In genomic region chr20:59891581-59891980, GRCh38 we compare ENCODE assay signal across 22 cellular contexts. TPM values are rescaled to one million over a fixed set of nuclear protein-coding genes. Genes with fewer than 3 reads are reported as not detected.
DNase-seq lines count a peak whose midpoint lies in the region; ATAC-seq, FAIRE-seq and TF ChIP-seq lines count a peak whose summit lies in the region.
"Had no signal": no experiment of that assay in that cellular context is flagged by ENCODE, and none has a peak within 500 bp of the region (broad histone marks: within the 10 kb centered on the region; RNA-seq: fewer than 3 reads in every experiment).

No MANE protein-coding gene starts in this region.

- RAD21 ChIA-PET in GM12878 (lab: Charles Lee; ENCODE audit: unreplicated experiment) = interaction anchor here (1.0 kb wide), 1 partner anchor 11 kb away, joined by 3 read pairs; no protein-coding TSS in a partner anchor

- H3K9me3 Mint-ChIP-seq in naive thymus-derived CD8-positive, alpha-beta T cell = peaks cover 0 to 3% (median 0%) of the 10 kb centered on the region in 9 donors
- H3K9me3 Mint-ChIP-seq in glutamatergic neuron (ENCODE audit: unreplicated experiment) = no peaks in the 10 kb centered on the region

- H3K4me1 ChIP-seq in DOHH2 (ENCODE audit: control insufficient read depth, low read length) (peaks cover 12% of the 10 kb centered on the region), GM12878 (ENCODE audit: control insufficient read depth, insufficient read depth, low read length) (no peaks in the 10 kb centered on the region; the same call in 1 of the 2 replicates)

- WGBS in GM12878 (ENCODE audit: insufficient coverage, insufficient replicate concordance, low lambda C conversion rate, missing lambda C conversion rate) = 0% methylated on average over 1 of the region's 1 CpG

- no TSS peak for BruUV-seq in GM12878 (replicated peaks; lab: Mats Ljungman, UMichigan)

- H3F3A ChIP-seq in DOHH2 (ENCODE audit: control insufficient read depth, insufficient read depth) = peaks cover 5% of the 10 kb centered on the region; the same call in 1 of the 2 replicates

- DNase-seq in KBM-7 (peak; percentile 1), GM12878 (ENCODE audit: low read depth, low spot score) (no peak), glutamatergic neuron (no peak)
- DNase-seq in naive thymus-derived CD8-positive, alpha-beta T cell = no peak
- DNase-seq: C1 segment of cervical spinal cord; CD8-positive, alpha-beta memory T cell; DND-41; GDM1; H7; Kasumi-1; MG63; NCI-H1105; NCI-H2081 treated with DMSO at 0.1 percent for 48 hours; NCI-H510A; NCI-H82; PC-3; RPMI8226; SIG-M5 had no signal

- H3K4me2 ChIP-seq in DOHH2 (ENCODE audit: low read length) (peak overlapping the region; percentile 10; the same call in 1 of the 2 replicates), GM12878 (ENCODE audit: control insufficient read depth, insufficient read depth) (peak overlapping the region; percentile 15; the same call in 1 of the 2 replicates)

- peaks cover 0 to 2% (median 0%) of the 10 kb centered on the region in 5 donors for H3K27me3 Mint-ChIP-seq in naive thymus-derived CD8-positive, alpha-beta T cell
- peaks cover 5% of the 10 kb centered on the region for H3K27me3 Mint-ChIP-seq in glutamatergic neuron (ENCODE audit: unreplicated experiment)
- H3K27me3 Mint-ChIP-seq: CD8-positive, alpha-beta memory T cell had no signal

- H3K4me1 Mint-ChIP-seq in naive thymus-derived CD8-positive, alpha-beta T cell = peaks cover 0 to 2% (median 0%) of the 10 kb centered on the region in 4 donors
- H3K4me1 Mint-ChIP-seq in glutamatergic neuron (ENCODE audit: low read depth, unreplicated experiment) = no peaks in the 10 kb centered on the region
- H3K4me1 Mint-ChIP-seq: CD8-positive, alpha-beta memory T cell had no signal

- H3K9me2 ChIP-seq in DOHH2 (replicated peaks; ENCODE audit: control insufficient read depth, low read length) = no peaks in the 10 kb centered on the region

- H3K79me2 ChIP-seq in DOHH2 (ENCODE audit: control insufficient read depth, low read length) (no peaks in the 10 kb centered on the region), GM12878 (ENCODE audit: control insufficient read depth, insufficient read depth, low read length) (no peaks in the 10 kb centered on the region)

- TF ChIP-seq POLR2A in GM12878 (IDR thresholded peaks at IDR 0.05; ENCODE audit: low read depth, low read length) = no peak

- peaks cover 22% of the 10 kb centered on the region for H3K27me3 ChIP-seq in DOHH2 (ENCODE audit: control insufficient read depth, low read length)
- no peaks in the 10 kb centered on the region for H3K27me3 ChIP-seq in GM12878 (replicated peaks in 1 of 2; ENCODE audit: control insufficient read depth in 2 of 2, insufficient read depth in 2 of 2, low read length in 1 of 2)
- H3K27me3 ChIP-seq: MG63 had no signal

- no peaks in the 10 kb centered on the region for H3K36me3 ChIP-seq in DOHH2 (ENCODE audit: control insufficient read depth, low read length)
- H3K36me3 ChIP-seq in GM12878 (ENCODE audit: control insufficient read depth in 2 of 2, insufficient read depth in 2 of 2, low read length in 1 of 2) = no peaks in the 10 kb centered on the region
- H3K36me3 ChIP-seq: MG63 had no signal

- SMC1A ChIA-PET in GM12878 (lab: Charles Lee; ENCODE audit: uncharacterized antibody, unreplicated experiment) = interaction anchor here (1.0 kb wide), 1 partner anchor 10 kb away, joined by 3 read pairs; no protein-coding TSS in a partner anchor

- peak overlapping the region in 2 of 10 donors; percentile 17 to 27 for H3K27ac Mint-ChIP-seq in naive thymus-derived CD8-positive, alpha-beta T cell
- no peak overlapping the region for H3K27ac Mint-ChIP-seq in glutamatergic neuron (ENCODE audit: unreplicated experiment)
- H3K27ac Mint-ChIP-seq: CD8-positive, alpha-beta memory T cell had no signal

- H3K4me3 Mint-ChIP-seq in naive thymus-derived CD8-positive, alpha-beta T cell = no peak overlapping the region
- H3K4me3 Mint-ChIP-seq in glutamatergic neuron (ENCODE audit: unreplicated experiment) = no peak overlapping the region
- H3K4me3 Mint-ChIP-seq: CD8-positive, alpha-beta memory T cell had no signal

- H4K20me1 ChIP-seq in DOHH2 (ENCODE audit: control insufficient read depth, insufficient read depth, low read depth, low read length) = no peaks in the 10 kb centered on the region
- no peaks in the 10 kb centered on the region for H4K20me1 ChIP-seq in GM12878 (ENCODE audit: control insufficient read depth, insufficient read depth)

- CTCF ChIA-PET in GM12878 (lab: Yijun Ruan, JAX) = interaction anchor here (0.8 kb wide), 1 partner anchor 293 kb away, joined by 3 read pairs; no protein-coding TSS in a partner anchor

- peaks cover 0 to 27% (median 7%) of the 10 kb centered on the region in 3 donors for H3K36me3 Mint-ChIP-seq in naive thymus-derived CD8-positive, alpha-beta T cell
- H3K36me3 Mint-ChIP-seq in glutamatergic neuron (ENCODE audit: unreplicated experiment) = no peaks in the 10 kb centered on the region

- H3K27ac ChIP-seq in DOHH2 (ENCODE audit: low read depth, low read length) (no peak overlapping the region), GM12878 (ENCODE audit: control insufficient read depth, insufficient read depth) (no peak overlapping the region)

- in situ Hi-C loops in KBM-7 (cut with MboI; ENCODE audit: low pct_unique_long_range_greater_than_20kb, low sequenced_read_pairs) = no loop called here
- in situ Hi-C loops in GM12878 (cut with MboI) = no loop called here

- TF ChIP-seq CTCF in DOHH2 (IDR thresholded peaks at IDR 0.05; ENCODE audit: low read depth, low read length, poor library complexity, severe bottlenecking) (no peak), GM12878 (IDR thresholded peaks at IDR 0.05 in 2 of 3, conservative IDR thresholded peaks at IDR 0.05 in 1 of 3; ENCODE audit: control insufficient read depth in 2 of 3, extremely low read depth in 1 of 3, insufficient read depth in 1 of 3, low read depth in 3 of 3, low read length in 3 of 3) (no peak), glutamatergic neuron (IDR thresholded peaks at IDR 0.05; ENCODE audit: partially characterized antibody, unreplicated experiment) (no peak)

- peak; percentile 59 for FAIRE-seq in GM12878 (lab: Jason Lieb, UNC)

- ATAC-seq in GM12878 (no peak), GM19397 (IDR thresholded peaks at IDR 0.05; ENCODE audit: unreplicated experiment) (no peak), GM21526 (IDR thresholded peaks at IDR 0.05; ENCODE audit: low FRiP score, unreplicated experiment) (no peak)
- ATAC-seq in naive thymus-derived CD8-positive, alpha-beta T cell = no peak
- ATAC-seq: PC-3, SK-N-SH treated with all-trans-retinoic acid at 6 μM for 48 hours had no signal

- H3K4me3 ChIP-seq in DOHH2 (ENCODE audit: low read length) (no peak overlapping the region), GM12878 (no peak overlapping the region)
- H3K4me3 ChIP-seq: MG63 had no signal

- H3K9me3 ChIP-seq in DOHH2 (ENCODE audit: control insufficient read depth, insufficient read depth, low read length) (no peaks in the 10 kb centered on the region), GM12878 (replicated peaks; ENCODE audit: control insufficient read depth, insufficient read depth, low read length) (no peaks in the 10 kb centered on the region)
- H3K9me3 ChIP-seq: MG63 had no signal

- POLR2A ChIA-PET in GM12878 (lab: Charles Lee) = no interaction called here
- POLR2A ChIA-PET in naive thymus-derived CD8-positive, alpha-beta T cell (lab: Charles Lee) = no interaction called here

- TF ChIP-seq RAD21 in GM12878 (IDR thresholded peaks at IDR 0.05; ENCODE audit: insufficient read depth, low read depth, low read length) = no peak

- no peak overlapping the region for H3K9ac ChIP-seq in GM12878 (ENCODE audit: control insufficient read depth, insufficient read depth, low read length)

- no peak for TF ChIP-seq EP300 in GM12878 (IDR thresholded peaks at IDR 0.05; ENCODE audit: borderline replicate concordance in 1 of 2, control insufficient read depth in 1 of 2, low read depth in 2 of 2, low read length in 2 of 2)

- no peak overlapping the region for H2AFZ ChIP-seq in GM12878 (ENCODE audit: control insufficient read depth, low read depth, low read length)

- intact Hi-C loops in GM12878 (cut with micrococcal nuclease; ENCODE audit: unreplicated experiment) = no loop called here

RNA-seq across cellular contexts. Expression of gene SYCP2, which starts 41.9 kb away (rescaled TPM):
- 1.4 and 2.9 TPM in 2 replicates for total RNA-seq in GM12878 (2013; cell fraction: nucleolus; rRNA removed)
- total RNA-seq in GM12878 (2014; rRNA removed) (0.16 TPM in 1 of 2 replicates, not detected in the other), GM12878 (2014; rRNA removed; fragmentation: Illumina TruSeq; extraction: Trizol) (0.04 and 0.14 TPM in 2 replicates), GM12878 (2021) (0.13 TPM in 2 replicates), glutamatergic neuron (ENCODE audit: unreplicated experiment) (0.69 TPM)
- 0.38 TPM for polyA plus RNA-seq in GM12878 (2011; ENCODE audit: low read depth)
- polyA plus RNA-seq in GM12878 (2011; rRNA removed) (0.10 and 0.16 TPM in 2 replicates), GM12878 (2014; fragmentation: Illumina TruSeq; extraction: Trizol) (0.09 and 0.95 TPM in 2 replicates), GM12878 (2014; fragmentation: Nextera tagmentation; extraction: Ambion mirVana) (under 1 TPM; 0.04 to 0.10 TPM), GM12878 (2014; rRNA removed) (0.01 and 0.22 TPM in 2 replicates), GM12878 (2016; fragmentation: Nextera tagmentation; extraction: Ambion mirVana) (under 1 TPM in 1 of 2 experiments, not detected in 1; 0.18 TPM)
- polyA plus RNA-seq in GM12878 (2011; cell fraction: cytosol; rRNA removed) = 0.01 TPM in 1 of 2 replicates, not detected in the other
- 0.12 and 0.21 TPM in 2 replicates for polyA plus RNA-seq in GM12878 (2011; cell fraction: nucleus; rRNA removed)
- 0.23 and 0.25 TPM in 2 replicates for polyA plus RNA-seq in GM12878 (2012)
- not detected in 2 replicates for polyA minus RNA-seq in GM12878 (2011; rRNA and poly(A)+ RNA removed)
- not detected in 2 replicates for polyA minus RNA-seq in GM12878 (2011; cell fraction: cytosol; rRNA and poly(A)+ RNA removed)
- polyA minus RNA-seq in GM12878 (2011; cell fraction: nucleus; rRNA and poly(A)+ RNA removed) = not detected in 2 replicates
- total RNA-seq in naive thymus-derived CD8-positive, alpha-beta T cell = 1 to 10 TPM; 6.1 to 8.3 TPM
- polyA plus RNA-seq in naive thymus-derived CD8-positive, alpha-beta T cell = 1 to 10 TPM; 1.2 to 1.9 (median 1.6) TPM
- total RNA-seq: H7 had no signal

RNA-seq across cellular contexts. Expression of gene PPP1R3D, which starts 48.5 kb away (rescaled TPM):
- total RNA-seq in GM12878 (2013; cell fraction: nucleolus; rRNA removed) = 6.3 and 6.8 TPM in 2 replicates
- 4.4 TPM in 2 replicates for total RNA-seq in GM12878 (2014; rRNA removed)
- 3.3 and 3.6 TPM in 2 replicates for total RNA-seq in GM12878 (2014; rRNA removed; fragmentation: Illumina TruSeq; extraction: Trizol)
- 4.8 and 5.1 TPM in 2 replicates for total RNA-seq in GM12878 (2021)
- polyA plus RNA-seq in GM12878 (2011; ENCODE audit: low read depth) = 0.91 TPM
- polyA plus RNA-seq in GM12878 (2011; rRNA removed) = 2.0 and 2.8 TPM in 2 replicates
- polyA plus RNA-seq in GM12878 (2011; cell fraction: cytosol; rRNA removed) = 1.3 and 1.7 TPM in 2 replicates
- polyA plus RNA-seq in GM12878 (2011; cell fraction: nucleus; rRNA removed) = 3.2 and 3.5 TPM in 2 replicates
- 1.2 and 3.1 TPM in 2 replicates for polyA plus RNA-seq in GM12878 (2012)
- 3.1 and 4.1 TPM in 2 replicates for polyA plus RNA-seq in GM12878 (2014; fragmentation: Illumina TruSeq; extraction: Trizol)
- 1 to 10 TPM in 1 of 2 experiments, under 1 TPM in 1; 0.74 to 1.3 TPM for polyA plus RNA-seq in GM12878 (2014; fragmentation: Nextera tagmentation; extraction: Ambion mirVana)
- 2.7 and 3.0 TPM in 2 replicates for polyA plus RNA-seq in GM12878 (2014; rRNA removed)
- polyA plus RNA-seq in GM12878 (2016; fragmentation: Nextera tagmentation; extraction: Ambion mirVana) = 1 to 10 TPM in 1 of 2 experiments, under 1 TPM in 1; 0.39 to 2.8 TPM
- polyA minus RNA-seq in GM12878 (2011; rRNA and poly(A)+ RNA removed) = 2.4 and 4.0 TPM in 2 replicates
- 1.6 and 2.5 TPM in 2 replicates for polyA minus RNA-seq in GM12878 (2011; cell fraction: cytosol; rRNA and poly(A)+ RNA removed)
- polyA minus RNA-seq in GM12878 (2011; cell fraction: nucleus; rRNA and poly(A)+ RNA removed) = 7.9 and 10.0 TPM in 2 replicates
- total RNA-seq in naive thymus-derived CD8-positive, alpha-beta T cell = 1 to 10 TPM; 7.7 to 8.1 TPM
- polyA plus RNA-seq in naive thymus-derived CD8-positive, alpha-beta T cell = 1 to 10 TPM; 1.3 to 2.7 (median 2.2) TPM
- 1.3 TPM for total RNA-seq in glutamatergic neuron (ENCODE audit: unreplicated experiment)

RNA-seq across cellular contexts. Expression of gene FAM217B, which starts 48.6 kb away (rescaled TPM):
- 7.7 and 9.7 TPM in 2 replicates for total RNA-seq in GM12878 (2013; cell fraction: nucleolus; rRNA removed)
- total RNA-seq in GM12878 (2014; rRNA removed) (8.9 and 9.1 TPM in 2 replicates), GM12878 (2014; rRNA removed; fragmentation: Illumina TruSeq; extraction: Trizol) (6.0 and 6.8 TPM in 2 replicates), GM12878 (2021) (15.1 and 16.0 TPM in 2 replicates), glutamatergic neuron (ENCODE audit: unreplicated experiment) (14.8 TPM)
- 3.0 TPM for polyA plus RNA-seq in GM12878 (2011; ENCODE audit: low read depth)
- polyA plus RNA-seq in GM12878 (2011; rRNA removed) (14.5 and 25.4 TPM in 2 replicates), GM12878 (2014; fragmentation: Illumina TruSeq; extraction: Trizol) (11.2 and 14.2 TPM in 2 replicates), GM12878 (2014; fragmentation: Nextera tagmentation; extraction: Ambion mirVana) (1 to 10 TPM; 6.3 to 6.8 TPM), GM12878 (2014; rRNA removed) (6.8 and 10.0 TPM in 2 replicates), GM12878 (2016; fragmentation: Nextera tagmentation; extraction: Ambion mirVana) (10 to 100 TPM; 17.5 to 18.3 TPM)
- polyA plus RNA-seq in GM12878 (2011; cell fraction: cytosol; rRNA removed) = 6.9 and 7.1 TPM in 2 replicates
- polyA plus RNA-seq in GM12878 (2011; cell fraction: nucleus; rRNA removed) = 4.2 and 4.4 TPM in 2 replicates
- polyA plus RNA-seq in GM12878 (2012) = 5.7 and 6.1 TPM in 2 replicates
- 9.1 and 11.4 TPM in 2 replicates for polyA minus RNA-seq in GM12878 (2011; rRNA and poly(A)+ RNA removed)
- polyA minus RNA-seq in GM12878 (2011; cell fraction: cytosol; rRNA and poly(A)+ RNA removed) = 3.7 and 5.0 TPM in 2 replicates
- 7.1 and 8.5 TPM in 2 replicates for polyA minus RNA-seq in GM12878 (2011; cell fraction: nucleus; rRNA and poly(A)+ RNA removed)
- total RNA-seq in naive thymus-derived CD8-positive, alpha-beta T cell = 10 to 100 TPM; 32.6 to 47.3 TPM
- polyA plus RNA-seq in naive thymus-derived CD8-positive, alpha-beta T cell = 10 to 100 TPM; 24.2 to 27.4 (median 26.0) TPM
